Comparison of ENCODE assay signal across 11 cellular contexts in genomic region chr2:39779926-39780325, GRCh38. TPM values are rescaled to one million over a fixed set of nuclear protein-coding genes. Genes with fewer than 3 reads are reported as not detected.
DNase-seq lines count a peak whose midpoint lies in the region; ATAC-seq and TF ChIP-seq lines count a peak whose summit lies in the region.
"Had no signal": no experiment of that assay in that cellular context is flagged by ENCODE, and none has a peak within 500 bp of the region (broad histone marks: within the 10 kb centered on the region; RNA-seq: fewer than 3 reads in every experiment).

No MANE protein-coding gene starts in this region.

- H3K9me3 ChIP-seq in Panc1 (ENCODE audit: control insufficient read depth, insufficient read depth, low read depth, low read length) (no peaks in the 10 kb centered on the region), sigmoid colon (no peaks in the 10 kb centered on the region)

- TF ChIP-seq CTCF in GM10266 (IDR thresholded peaks at IDR 0.05; ENCODE audit: control insufficient read depth, insufficient read depth, low read depth, missing control alignments) = no peak
- no peak for TF ChIP-seq CTCF in Panc1 (IDR thresholded peaks at IDR 0.05)
- no peak for TF ChIP-seq CTCF in endothelial cell (IDR thresholded peaks at IDR 0.05; ENCODE audit: unreplicated experiment)
- no peak for TF ChIP-seq CTCF in sigmoid colon (IDR thresholded peaks at IDR 0.05)

- H3K36me3 Mint-ChIP-seq in endothelial cell (ENCODE audit: low read depth, unreplicated experiment) = no peaks in the 10 kb centered on the region

- peaks cover 8% of the 10 kb centered on the region for H3K27me3 Mint-ChIP-seq in endothelial cell (ENCODE audit: unreplicated experiment)

- ATAC-seq in Panc1 = no peak

- intact Hi-C loops in Panc1 (cut with micrococcal nuclease; ENCODE audit: unreplicated experiment) (no loop called here), sigmoid colon (cut with DNase I) (loop anchor here (10.0 kb wide), 1 partner anchor 345 kb away; the partner anchor contains the start of gene MAP4K3)

- H3K36me3 ChIP-seq in Panc1 (ENCODE audit: control insufficient read depth, insufficient read depth, low read length) (peaks cover 4% of the 10 kb centered on the region; the same call in 1 of the 2 replicates), sigmoid colon (no peaks in the 10 kb centered on the region)

- no peak for TF ChIP-seq POLR2A in sigmoid colon (IDR thresholded peaks at IDR 0.05)

- CTCF ChIA-PET in Panc1 (lab: Charles Lee) = no interaction called here

- H3K4me1 ChIP-seq in Panc1 (ENCODE audit: control insufficient read depth, insufficient read depth, low read length) (peaks cover 17% of the 10 kb centered on the region), sigmoid colon (peaks cover 0 to 33% (median 14%) of the 10 kb centered on the region in 4 donors)

- 91 to 92% methylated on average over 6 of the region's 6 CpGs for WGBS in sigmoid colon, 2 donors

- peaks cover 20% of the 10 kb centered on the region for H3K4me1 Mint-ChIP-seq in endothelial cell (ENCODE audit: unreplicated experiment)

- H3K4me3 Mint-ChIP-seq in endothelial cell (ENCODE audit: unreplicated experiment) = peak overlapping the region; percentile 89

- POLR2A ChIA-PET in Panc1 (lab: Charles Lee) = no interaction called here

- peak overlapping the region; percentile 95; the same call in 1 of the 2 replicates for H3K27ac ChIP-seq in Panc1 (ENCODE audit: low read length)
- peak overlapping the region; percentile 77 to 92 (median 85) for H3K27ac ChIP-seq in sigmoid colon

- no TSS peak for BruUV-seq in Panc1 (replicated peaks; lab: Mats Ljungman, UMichigan)

- in situ Hi-C loops in Panc1 (cut with HindIII; ENCODE audit: low pct_unique_long_range_greater_than_20kb, low sequenced_read_pairs) (no loop called here), G401 (cut with HindIII; ENCODE audit: low sequenced_read_pairs) (no loop called here)

- H3K4me3 ChIP-seq in Panc1 (ENCODE audit: low read depth in 2 of 2, low read length in 2 of 2) (peak overlapping the region in 1 of 2 experiments; percentile 69; a peak in 1 of 4 replicates), sigmoid colon (peak overlapping the region in 3 of 4 donors; percentile 65 to 98 (median 91))

- DNase-seq in GM10266 (ENCODE audit: extremely low spot score) (peak; percentile 11), Panc1 (ENCODE audit: low read depth, low spot score) (no peak), endothelial cell (ENCODE audit: low spot score) (no peak), sigmoid colon (no peak), G401 (ENCODE audit: low spot score) (no peak), DMS 273 (lab: John Stamatoyannopoulos, UW; ENCODE audit: unreplicated experiment) (no peak)
- DNase-seq in activated CD4-positive, CD25-positive, alpha-beta regulatory T cell (lab: John Stamatoyannopoulos, UW) = no peak
- DNase-seq: head of caudate nucleus; NCI-H2029 treated with DMSO at 0.1 percent for 48 hours; Right ventricle myocardium superior; stimulated activated CD4-positive, alpha-beta T cell treated with anti-CD3 and anti-CD28 coated beads, Interleukin-4, amount 100 ng/mL, for 4 hours had no signal

- H3K9me3 Mint-ChIP-seq in endothelial cell (ENCODE audit: unreplicated experiment) = no peaks in the 10 kb centered on the region

- H3K27me3 ChIP-seq in Panc1 (ENCODE audit: control insufficient read depth, insufficient read depth, low read length) (no peaks in the 10 kb centered on the region), sigmoid colon (no peaks in the 10 kb centered on the region)

- no peak for TF ChIP-seq EP300 in sigmoid colon (IDR thresholded peaks at IDR 0.05)

- H3K27ac Mint-ChIP-seq in endothelial cell (ENCODE audit: unreplicated experiment) = no peak overlapping the region

RNA-seq across cellular contexts. Expression of gene THUMPD2, which starts 0.9 kb away (rescaled TPM):
- total RNA-seq in Panc1 (2021; ENCODE audit: unreplicated experiment) (13.7 TPM), endothelial cell (ENCODE audit: unreplicated experiment) (5.0 TPM), sigmoid colon (10 to 100 TPM in 3 of 4 donors, 1 to 10 TPM in 1; 9.0 to 15.5 (median 13.3) TPM)
- polyA plus RNA-seq in Panc1 (2012; ENCODE audit: insufficient read length) = 6.4 TPM
- 1 to 10 TPM; 4.2 to 7.4 (median 4.6) TPM for polyA plus RNA-seq in sigmoid colon
- total RNA-seq in G401 (2014; rRNA removed; shearing (Covaris generic)) = 17.4 and 22.2 TPM in 2 replicates
